In the genomic region with DNA sequence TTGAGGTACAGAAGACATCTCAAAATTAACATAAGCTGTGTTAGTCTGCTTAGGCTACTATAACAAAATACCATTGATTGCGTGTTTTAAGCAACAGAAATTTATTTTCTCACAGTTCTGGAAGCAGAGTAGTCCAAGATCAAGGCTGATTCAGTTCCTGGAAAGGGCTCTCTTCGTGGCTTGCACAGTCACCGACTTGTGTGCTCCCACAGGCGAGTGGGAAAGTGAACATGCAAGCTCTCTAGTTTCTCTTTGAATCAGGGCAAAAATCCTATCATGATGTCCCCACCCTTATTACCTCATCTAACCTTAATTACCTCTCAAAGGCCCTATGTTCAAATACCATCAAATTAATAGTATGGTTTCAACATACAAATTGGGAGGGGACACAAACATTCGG, we compare ENCODE assay signal across 19 cellular contexts.
DNase-seq lines count a peak whose midpoint lies in the region; ATAC-seq, FAIRE-seq and TF ChIP-seq lines count a peak whose summit lies in the region.
"Had no signal": no experiment of that assay in that cellular context is flagged by ENCODE, and none has a peak within 500 bp of the region (broad histone marks: within the 10 kb centered on the region; RNA-seq: fewer than 3 reads in every experiment).

No MANE protein-coding gene starts in this region.

- H3K4me3 ChIP-seq in H1 (ENCODE audit: extremely low read depth in 1 of 4, insufficient read depth in 2 of 4, low read depth in 3 of 4, low read length in 4 of 4): no peak overlapping the region
- H3K4me3 ChIP-seq: right atrium auricular region, stomach, upper lobe of right lung had no signal

- FAIRE-seq in H1 (lab: Jason Lieb, UNC): no peak

- H4K5ac ChIP-seq in H1 (ENCODE audit: insufficient read length, low read depth, low read length): no peak overlapping the region

- TF ChIP-seq EP300 in H1 (IDR thresholded peaks at IDR 0.05; ENCODE audit: borderline replicate concordance in 1 of 2, low read depth in 2 of 2, low read length in 2 of 2): no peak

- H3K79me1 ChIP-seq in H1 (ENCODE audit: low read depth, low read length): no peaks in the 10 kb centered on the region

- H4K8ac ChIP-seq in H1 (ENCODE audit: extremely low read depth, insufficient read depth, low read length): no peak overlapping the region

- H2BK20ac ChIP-seq in H1 (ENCODE audit: low read length): no peak overlapping the region

- POLR2A ChIA-PET in H1 (lab: Charles Lee; ENCODE audit: partially characterized antibody): no interaction called here

- no peak overlapping the region for H2BK120ac ChIP-seq in H1 (replicated peaks; ENCODE audit: low read depth, low read length)

- ATAC-seq in GM19023 (IDR thresholded peaks at IDR 0.05; ENCODE audit: unreplicated experiment): peak; percentile 67
- no peak for ATAC-seq in HG03108 (IDR thresholded peaks at IDR 0.05; ENCODE audit: unreplicated experiment)
- ATAC-seq in left lobe of liver: no peak
- ATAC-seq in Right ventricle myocardium inferior: no peak
- ATAC-seq: upper lobe of right lung, WTC11 had no signal

- no peak overlapping the region for H3K4ac ChIP-seq in H1 (replicated peaks; ENCODE audit: insufficient read length, low read depth, low read length)

- H3K14ac ChIP-seq in H1 (ENCODE audit: insufficient read length): no peak overlapping the region

- DNase-seq in AG08395 (ENCODE audit: low spot score) (peak; percentile 12), M059J (ENCODE audit: low read depth) (peak; percentile 57), H1 (ENCODE audit: low read depth in 1 of 2, low spot score in 2 of 2) (no peak), left lobe of liver (ENCODE audit: low spot score) (no peak), Right ventricle myocardium inferior (ENCODE audit: missing footprints) (no peak)
- no peak for DNase-seq in stimulated activated CD4-positive, alpha-beta T cell treated with anti-CD3 and anti-CD28 coated beads, Interleukin-12 subunit alpha, Interleukin-12 subunit beta, amount 100 ng/mL, for 4 hours
- DNase-seq: activated naive CD8-positive, alpha-beta T cell treated with anti-CD3 and anti-CD28 coated beads, Interleukin-2, amount 10 ng/mL, durations not matched to agents 7 days and 5 days; cerebellar nuclear complex; hypothalamus; Kasumi-1; midbrain; NCI-H1436 treated with DMSO at 0.1 percent for 48 hours; SIG-M5; stomach; upper lobe of right lung had no signal

- TF ChIP-seq POLR2A in H1 (IDR thresholded peaks at IDR 0.05; ENCODE audit: control extremely low read depth in 1 of 2, low read depth in 2 of 2, low read length in 2 of 2): no peak

- no peak overlapping the region for H3K23ac ChIP-seq in H1 (ENCODE audit: insufficient read length)

- CTCF ChIA-PET in H1 (lab: Charles Lee; ENCODE audit: partially characterized antibody): interaction anchor here (0.6 kb wide), 1 partner anchor 61 kb away, joined by 4 read pairs; no protein-coding TSS in a partner anchor

- H2AK5ac ChIP-seq in H1 (ENCODE audit: low read depth, low read length): no peak overlapping the region

- H3K9me3 ChIP-seq in H1 (ENCODE audit: insufficient read depth in 2 of 2, low read depth in 1 of 2, low read length in 1 of 2): peaks cover 0 to 3% of the 10 kb centered on the region in 2 experiments; a peak in 1 of 4 replicates
- H3K9me3 ChIP-seq: right atrium auricular region, upper lobe of right lung had no signal

- WGBS in H1 (ENCODE audit: extremely low coverage in 1 of 2, insufficient coverage in 1 of 2, insufficient read length in 1 of 2, insufficient replicate concordance in 2 of 2, low coverage in 1 of 2, low lambda C conversion rate in 2 of 2, missing lambda C conversion rate in 1 of 2), 2 experiments: 86% methylated on average over 5 of the region's 5 CpGs; no CpG with 5 or more reads in 1 of the 2 experiments

- H2AFZ ChIP-seq in H1 (ENCODE audit: low read length): peak overlapping the region; percentile 95; the same call in 1 of the 2 replicates

- H3K18ac ChIP-seq in H1 (ENCODE audit: extremely low read depth, low read length): no peak overlapping the region

- no peak overlapping the region for H3K4me2 ChIP-seq in H1 (ENCODE audit: insufficient read depth in 1 of 2, low read depth in 2 of 2, low read length in 2 of 2)

- H3K56ac ChIP-seq in H1 (replicated peaks; ENCODE audit: insufficient read length, low read depth, low read length): no peak overlapping the region

- H2BK12ac ChIP-seq in H1 (ENCODE audit: low read depth, low read length): no peak overlapping the region

- intact Hi-C loops in Right ventricle myocardium inferior (cut with DNase I): no loop called here

- H3K27me3 ChIP-seq in H1 (replicated peaks in 1 of 4; ENCODE audit: control insufficient read depth in 3 of 4, extremely low read depth in 1 of 4, insufficient read depth in 3 of 4, low read length in 3 of 4): no peaks in the 10 kb centered on the region
- H3K27me3 ChIP-seq: right atrium auricular region, stomach, upper lobe of right lung had no signal

- TF ChIP-seq CTCF in H1 (IDR thresholded peaks at IDR 0.05; ENCODE audit: control extremely low read depth in 1 of 3, insufficient read depth in 1 of 3, low read depth in 1 of 3, low read length in 3 of 3): no peak

- H3K23me2 ChIP-seq in H1 (ENCODE audit: low read depth, low read length): no peaks in the 10 kb centered on the region

- H3K9ac ChIP-seq in H1 (replicated peaks in 1 of 4; ENCODE audit: extremely low read depth in 1 of 4, low read depth in 3 of 4, low read length in 3 of 4): no peak overlapping the region

- H3K36me3 ChIP-seq in H1 (ENCODE audit: control insufficient read depth in 2 of 4, insufficient read depth in 4 of 4, low read length in 3 of 4): no peaks in the 10 kb centered on the region
- H3K36me3 ChIP-seq: right atrium auricular region, stomach, upper lobe of right lung had no signal

- no peak overlapping the region for H2BK15ac ChIP-seq in H1 (ENCODE audit: low read length)

- H3K79me2 ChIP-seq in H1 (ENCODE audit: control insufficient read depth in 1 of 2, insufficient read depth in 2 of 2, low read length in 2 of 2): no peaks in the 10 kb centered on the region

- no peaks in the 10 kb centered on the region for H3K4me1 ChIP-seq in H1 (replicated peaks in 1 of 4; ENCODE audit: control insufficient read depth in 3 of 4, insufficient read depth in 4 of 4, low read length in 3 of 4)
- H3K4me1 ChIP-seq: right atrium auricular region, stomach, upper lobe of right lung had no signal

- H4K91ac ChIP-seq in H1 (replicated peaks; ENCODE audit: insufficient read length, low read length): no peak overlapping the region

- no peak overlapping the region for H2BK5ac ChIP-seq in H1 (ENCODE audit: low read depth, low read length)

- H4K20me1 ChIP-seq in H1 (replicated peaks in 1 of 2; ENCODE audit: control insufficient read depth in 1 of 2, insufficient read depth in 2 of 2, low read length in 2 of 2): no peaks in the 10 kb centered on the region

- no peak for TF ChIP-seq RAD21 in H1 (IDR thresholded peaks at IDR 0.05 in 1 of 2, conservative IDR thresholded peaks at IDR 0.05 in 1 of 2; ENCODE audit: low read depth in 2 of 2, low read length in 2 of 2)

- H3K27ac ChIP-seq in H1 (ENCODE audit: low read depth, low read length): no peak overlapping the region
- H3K27ac ChIP-seq: right atrium auricular region, stomach, upper lobe of right lung had no signal

TF ChIP-seq in H1, 55 proteins besides CTCF, POLR2A, EP300 and RAD21:
- TF ChIP-seq PHF8 (conservative IDR thresholded peaks at IDR 0.05; ENCODE audit: low read depth, low read length): no peak
- no peak for TF ChIP-seq TCF12 (IDR thresholded peaks at IDR 0.05; ENCODE audit: low read depth, low read length)
- no peak for TF ChIP-seq SP1 (IDR thresholded peaks at IDR 0.05; ENCODE audit: low read depth, low read length)
- no peak for TF ChIP-seq NANOG (IDR thresholded peaks at IDR 0.05; ENCODE audit: insufficient read depth, low read depth, low read length, poor library complexity, severe bottlenecking)
- TF ChIP-seq SP4 (IDR thresholded peaks at IDR 0.05; ENCODE audit: low read length): no peak
- no peak for TF ChIP-seq SIN3A (conservative IDR thresholded peaks at IDR 0.05 in 1 of 2, IDR thresholded peaks at IDR 0.05 in 1 of 2; ENCODE audit: low read depth in 1 of 2, low read length in 2 of 2)
- TF ChIP-seq MAFK (IDR thresholded peaks at IDR 0.05; ENCODE audit: low read depth, low read length): no peak
- TF ChIP-seq FOSL1 (IDR thresholded peaks at IDR 0.05; ENCODE audit: insufficient read depth, low read depth, low read length): no peak
- TF ChIP-seq CHD1 (IDR thresholded peaks at IDR 0.05; ENCODE audit: low read depth, low read length): no peak
- TF ChIP-seq SP2 (IDR thresholded peaks at IDR 0.05; ENCODE audit: low read length): no peak
- no peak for TF ChIP-seq NRF1 (IDR thresholded peaks at IDR 0.05; ENCODE audit: low read depth, low read length)
- TF ChIP-seq EGR1 (IDR thresholded peaks at IDR 0.05; ENCODE audit: borderline replicate concordance, low read depth, low read length): no peak
TF ChIP-seq in H1: peak in this region for 0.

Comparison
In these comparisons a context has a peak if more than half of its experiments do, and no peak if none do; other contexts are left out.
1. DNase-seq: peak in AG08395 (single experiment) and M059J (single experiment); none in H1 (0 of 2), left lobe of liver (single experiment), stimulated activated CD4-positive, alpha-beta T cell treated with anti-CD3 and anti-CD28 coated beads, Interleukin-12 subunit alpha, Interleukin-12 subunit beta, amount 100 ng/mL, for 4 hours (single experiment) and Right ventricle myocardium inferior (single experiment).